In genomic region chr6:37695273-37695672, GRCh38 we compare ENCODE assay signal across 12 cellular contexts. TPM values are rescaled to one million over a fixed set of nuclear protein-coding genes. Genes with fewer than 3 reads are reported as not detected.
DNase-seq lines count a peak whose midpoint lies in the region; ATAC-seq, FAIRE-seq and TF ChIP-seq lines count a peak whose summit lies in the region.
"Had no signal": no experiment of that assay in that cellular context is flagged by ENCODE, and none has a peak within 500 bp of the region (broad histone marks: within the 10 kb centered on the region; RNA-seq: fewer than 3 reads in every experiment).

No MANE protein-coding gene starts in this region.

- DNase-seq in CD4-positive, alpha-beta memory T cell = no peak
- no peak for DNase-seq in astrocyte (ENCODE audit: low read depth)
- DNase-seq in natural killer cell treated with Interleukin-12 subunit alpha and Interleukin-12 subunit beta and Interleukin-15 and Interleukin-18, amount 100 ng/mL, for 72 hours (ENCODE audit: low spot score) = peak; percentile 32
- DNase-seq in pons (ENCODE audit: low spot score) = no peak
- DNase-seq in DMS79 treated with DMSO at 0.1 percent for 48 hours (lab: John Stamatoyannopoulos, UW) = no peak
- no peak for DNase-seq in NAMALWA (ENCODE audit: low spot score)
- DNase-seq: brain microvascular endothelial cell, islet precursor cell, NCI-H2171 treated with DMSO at 0.1 percent for 48 hours, tibial artery had no signal

- peak overlapping the region; percentile 100 for H3K4me2 ChIP-seq in astrocyte (ENCODE audit: low read length)

- H3K27me3 ChIP-seq in CD4-positive, alpha-beta memory T cell (ENCODE audit: insufficient read depth, low read length) = peaks cover 14% of the 10 kb centered on the region
- H3K27me3 ChIP-seq in astrocyte (ENCODE audit: insufficient read depth, low read length) = peaks cover 15% of the 10 kb centered on the region
- H3K27me3 ChIP-seq: tibial artery had no signal

- H3K4me3 ChIP-seq in CD4-positive, alpha-beta memory T cell (ENCODE audit: low read length in 2 of 2) = no peak overlapping the region
- H3K4me3 ChIP-seq in HEK293 (ENCODE audit: low read depth, low read length) = no peak overlapping the region
- H3K4me3 ChIP-seq in astrocyte (ENCODE audit: insufficient read depth, low read depth, low read length) = peak overlapping the region; percentile 71

- H3K27ac ChIP-seq in CD4-positive, alpha-beta memory T cell (ENCODE audit: low read depth, low read length) = no peak overlapping the region
- H3K27ac ChIP-seq in HEK293 (ENCODE audit: extremely low read depth, low read depth, low read length) = no peak overlapping the region
- H3K27ac ChIP-seq in astrocyte (ENCODE audit: low read depth, low read length) = no peak overlapping the region
- H3K27ac ChIP-seq: brain microvascular endothelial cell, tibial artery had no signal

- POLR2A ChIA-PET in CD4-positive, alpha-beta memory T cell (lab: Charles Lee; ENCODE audit: partially characterized antibody) = no interaction called here
- POLR2A ChIA-PET in HEK293 (lab: Yijun Ruan, JAX) = no interaction called here

- peaks cover 15 to 67% (median 26%) of the 10 kb centered on the region in 4 donors for H3K4me1 Mint-ChIP-seq in CD4-positive, alpha-beta memory T cell
- H3K4me1 Mint-ChIP-seq in astrocyte (ENCODE audit: low read depth, unreplicated experiment) = peaks cover 8% of the 10 kb centered on the region
- H3K4me1 Mint-ChIP-seq in natural killer cell treated with Interleukin-12 subunit alpha and Interleukin-12 subunit beta and Interleukin-15 and Interleukin-18, amount 100 ng/mL, for 72 hours (ENCODE audit: low read depth in 2 of 2) = peaks cover 26 to 35% of the 10 kb centered on the region in 2 donors

- no peaks in the 10 kb centered on the region for H3K36me3 ChIP-seq in CD4-positive, alpha-beta memory T cell (ENCODE audit: insufficient read depth, low read length)
- H3K36me3 ChIP-seq in HEK293 (ENCODE audit: control insufficient read depth in 2 of 2, insufficient read depth in 1 of 2, low read length in 2 of 2) = peaks cover 0 to 3% of the 10 kb centered on the region in 2 experiments; a peak in 1 of 3 replicates
- H3K36me3 ChIP-seq in astrocyte (ENCODE audit: insufficient read depth, low read length) = no peaks in the 10 kb centered on the region
- H3K36me3 ChIP-seq: brain microvascular endothelial cell, tibial artery had no signal

- ATAC-seq in natural killer cell treated with Interleukin-12 subunit alpha and Interleukin-12 subunit beta and Interleukin-15 and Interleukin-18, amount 100 ng/mL, for 72 hours = no peak
- no peak for ATAC-seq in GM21526 (IDR thresholded peaks at IDR 0.05; ENCODE audit: low FRiP score, unreplicated experiment)

- peaks cover 0 to 11% of the 10 kb centered on the region in 2 donors for H3K36me3 Mint-ChIP-seq in CD4-positive, alpha-beta memory T cell
- H3K36me3 Mint-ChIP-seq in astrocyte (ENCODE audit: low read depth, unreplicated experiment) = no peaks in the 10 kb centered on the region
- no peaks in the 10 kb centered on the region for H3K36me3 Mint-ChIP-seq in natural killer cell treated with Interleukin-12 subunit alpha and Interleukin-12 subunit beta and Interleukin-15 and Interleukin-18, amount 100 ng/mL, for 72 hours

- TF ChIP-seq CTCF in HEK293 (tag by site-specific recombination; IDR thresholded peaks at IDR 0.05) (no peak), astrocyte (IDR thresholded peaks at IDR 0.05; ENCODE audit: insufficient read depth, low read depth, low read length) (no peak)

- peaks cover 19% of the 10 kb centered on the region for H3K79me2 ChIP-seq in astrocyte (ENCODE audit: insufficient read depth, low read length)

- no peaks in the 10 kb centered on the region for H3K9me3 ChIP-seq in CD4-positive, alpha-beta memory T cell (ENCODE audit: control insufficient read depth in 1 of 2, low read length in 2 of 2)
- H3K9me3 ChIP-seq in HEK293 (ENCODE audit: control insufficient read depth, insufficient read depth, low read depth, low read length) (no peaks in the 10 kb centered on the region), astrocyte (ENCODE audit: insufficient read depth, low read depth, low read length) (no peaks in the 10 kb centered on the region)
- H3K9me3 ChIP-seq: tibial artery had no signal

- intact Hi-C loops in CD4-positive, alpha-beta memory T cell (cut with micrococcal nuclease) = loop anchor here (5.0 to 10.0 kb wide), 3 partner anchors 157 to 980 kb away; partner anchors contain the start of gene CCDC167

- FAIRE-seq in astrocyte (lab: Jason Lieb, UNC) = no peak

- CTCF ChIA-PET in CD4-positive, alpha-beta memory T cell (lab: Charles Lee; ENCODE audit: partially characterized antibody) = no interaction called here
- CTCF ChIA-PET in HEK293 (lab: Yijun Ruan, JAX) = interaction anchor here (1.2 kb wide), 1 partner anchor 10 kb away, joined by 5 read pairs; no protein-coding TSS in a partner anchor

- peaks cover 21% of the 10 kb centered on the region for H4K20me1 ChIP-seq in astrocyte (ENCODE audit: insufficient read depth, low read length)

- peak overlapping the region; percentile 79 for H3K9ac ChIP-seq in astrocyte (ENCODE audit: low read length)

- peaks cover 0 to 6% of the 10 kb centered on the region in 2 donors for H3K27me3 Mint-ChIP-seq in CD4-positive, alpha-beta memory T cell
- peaks cover 45% of the 10 kb centered on the region for H3K27me3 Mint-ChIP-seq in astrocyte (ENCODE audit: low read depth, unreplicated experiment)
- H3K27me3 Mint-ChIP-seq in natural killer cell treated with Interleukin-12 subunit alpha and Interleukin-12 subunit beta and Interleukin-15 and Interleukin-18, amount 100 ng/mL, for 72 hours = peaks cover 30 to 44% of the 10 kb centered on the region in 2 donors

- peaks cover 17% of the 10 kb centered on the region for H3K4me1 ChIP-seq in CD4-positive, alpha-beta memory T cell (ENCODE audit: insufficient read depth, low read length)
- H3K4me1 ChIP-seq in HEK293 (ENCODE audit: control insufficient read depth, insufficient read depth, low read length) (peaks cover 11% of the 10 kb centered on the region; the same call in 1 of the 2 replicates), astrocyte (ENCODE audit: insufficient read depth, low read length) (peaks cover 27% of the 10 kb centered on the region)

- peak overlapping the region in 4 of 7 donors; percentile 48 to 98 (median 84) for H3K27ac Mint-ChIP-seq in CD4-positive, alpha-beta memory T cell
- no peak overlapping the region for H3K27ac Mint-ChIP-seq in astrocyte (ENCODE audit: unreplicated experiment)
- H3K27ac Mint-ChIP-seq in natural killer cell treated with Interleukin-12 subunit alpha and Interleukin-12 subunit beta and Interleukin-15 and Interleukin-18, amount 100 ng/mL, for 72 hours = no peak overlapping the region

- peak overlapping the region; percentile 8 to 96 (median 86) for H3K4me3 Mint-ChIP-seq in CD4-positive, alpha-beta memory T cell
- peak overlapping the region; percentile 82 for H3K4me3 Mint-ChIP-seq in astrocyte (ENCODE audit: unreplicated experiment)
- H3K4me3 Mint-ChIP-seq in natural killer cell treated with Interleukin-12 subunit alpha and Interleukin-12 subunit beta and Interleukin-15 and Interleukin-18, amount 100 ng/mL, for 72 hours = peak overlapping the region; percentile 68

- peaks cover 0 to 12% (median 0%) of the 10 kb centered on the region in 8 donors for H3K9me3 Mint-ChIP-seq in CD4-positive, alpha-beta memory T cell
- H3K9me3 Mint-ChIP-seq in astrocyte (ENCODE audit: unreplicated experiment) = no peaks in the 10 kb centered on the region
- H3K9me3 Mint-ChIP-seq in natural killer cell treated with Interleukin-12 subunit alpha and Interleukin-12 subunit beta and Interleukin-15 and Interleukin-18, amount 100 ng/mL, for 72 hours = no peaks in the 10 kb centered on the region

- H2AFZ ChIP-seq in astrocyte (ENCODE audit: low read depth, low read length) = no peak overlapping the region

TF ChIP-seq in HEK293, 187 proteins besides CTCF, POLR2A, EP300 and RAD21:
- TF ChIP-seq FEZF1 (tag by site-specific recombination; IDR thresholded peaks at IDR 0.05) (0 out of 2 replicates have a peak, but pooled peaks have one; percentile 14), ZNF548 (tag by site-specific recombination; IDR thresholded peaks at IDR 0.05) (no peak), PATZ1 (tag by site-specific recombination; IDR thresholded peaks at IDR 0.05) (0 out of 2 replicates have a peak, but pooled peaks have one; percentile 13), IKZF3 (tag by site-specific recombination; IDR thresholded peaks at IDR 0.05) (peak; percentile 39; the same call in 1 of the 2 replicates), ZNF366 (tag by site-specific recombination; conservative IDR thresholded peaks at IDR 0.05) (no peak)

RNA-seq across cellular contexts. Expression of gene MDGA1, which starts 2.4 kb away (rescaled TPM):
- total RNA-seq in CD4-positive, alpha-beta memory T cell = 10 to 100 TPM; 25.7 to 25.9 TPM
- polyA plus RNA-seq in CD4-positive, alpha-beta memory T cell = 1 to 10 TPM; 1.2 to 3.7 TPM
- total RNA-seq in astrocyte = 5.5 and 5.9 TPM in 2 replicates
- total RNA-seq in natural killer cell treated with Interleukin-12 subunit alpha and Interleukin-12 subunit beta and Interleukin-15 and Interleukin-18, amount 100 ng/mL, for 72 hours = 1 to 10 TPM in 1 of 2 donors, under 1 TPM in 1; 0.56 to 5.2 TPM

Comparison
In these comparisons a context has a peak if more than half of its experiments do, and no peak if none do; other contexts are left out.
1. H3K27ac Mint-ChIP-seq: peak in CD4-positive, alpha-beta memory T cell (4 of 7); none in astrocyte (single experiment) and natural killer cell treated with Interleukin-12 subunit alpha and Interleukin-12 subunit beta and Interleukin-15 and Interleukin-18, amount 100 ng/mL, for 72 hours (0 of 2).
2. Peak in every context shown above with its lines, with median percentiles within 50 percentile points of each other: H3K4me3 Mint-ChIP-seq.